Comparison of ENCODE assay signal across 13 cellular contexts in the genomic region with DNA sequence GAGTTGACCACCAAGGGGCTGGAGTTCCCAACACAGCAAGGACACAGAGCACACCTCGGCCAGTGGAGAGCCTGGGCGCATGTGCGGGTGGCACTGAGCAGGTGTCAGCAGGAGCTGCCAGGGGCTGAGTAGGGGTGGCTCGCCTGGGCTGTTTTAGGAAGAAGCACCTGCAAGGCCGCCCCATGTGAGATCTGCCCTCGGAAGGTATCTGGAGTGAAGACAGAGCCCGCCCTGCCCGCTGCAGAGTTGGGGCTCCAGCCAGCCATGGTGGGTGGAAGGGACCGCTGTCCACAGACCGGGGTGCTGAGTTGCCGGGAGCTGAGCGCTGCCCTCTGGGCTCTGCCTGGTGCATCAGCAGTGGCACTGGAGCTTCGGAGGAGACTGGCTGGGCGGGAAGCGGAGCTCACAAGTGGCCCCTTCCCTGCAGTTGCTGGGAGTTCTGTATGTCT. TPM values are rescaled to one million over a fixed set of nuclear protein-coding genes. Genes with fewer than 3 reads are reported as not detected.
DNase-seq lines count a peak whose midpoint lies in the region; ATAC-seq and TF ChIP-seq lines count a peak whose summit lies in the region.
"Had no signal": no experiment of that assay in that cellular context is flagged by ENCODE, and none has a peak within 500 bp of the region (broad histone marks: within the 10 kb centered on the region; RNA-seq: fewer than 3 reads in every experiment).

No MANE protein-coding gene starts in this region.

- H3K27me3 ChIP-seq in sigmoid colon = peaks cover 4 to 57% (median 37%) of the 10 kb centered on the region in 3 donors

- ATAC-seq in Right ventricle myocardium inferior = no peak
- ATAC-seq in Right ventricle myocardium superior (ENCODE audit: poor library complexity) = no peak
- ATAC-seq in GM21447 (IDR thresholded peaks at IDR 0.05; ENCODE audit: unreplicated experiment) = no peak
- ATAC-seq: Panc1 had no signal

- POLR2A ChIA-PET in RWPE1 (lab: Yijun Ruan, JAX; ENCODE audit: low non-redundant PET) = no interaction called here

- TF ChIP-seq POLR2A in sigmoid colon (IDR thresholded peaks at IDR 0.05) = no peak

- intact Hi-C loops in Right ventricle myocardium inferior (cut with DNase I) (no loop called here), Right ventricle myocardium superior (cut with DNase I) (no loop called here), sigmoid colon (cut with DNase I) (no loop called here)

- no peaks in the 10 kb centered on the region for H3K9me3 Mint-ChIP-seq in endothelial cell (ENCODE audit: unreplicated experiment)

- H3K4me1 ChIP-seq in sigmoid colon = peaks cover 0 to 9% (median 1%) of the 10 kb centered on the region in 4 donors

- DNase-seq in Right ventricle myocardium inferior (ENCODE audit: missing footprints) (peak; percentile 37), Right ventricle myocardium superior (no peak), NCI-H226 (peak; percentile 12), endothelial cell (ENCODE audit: low spot score) (peak; percentile 62), sigmoid colon (peak; percentile 64), CD1c-positive myeloid dendritic cell (ENCODE audit: extremely low spot score) (no peak), RWPE1 (ENCODE audit: low spot score) (no peak)
- DNase-seq: EL; NCI-H1092; occipital lobe; stimulated activated CD4-positive, alpha-beta T cell treated with anti-CD3 and anti-CD28 coated beads, Interleukin-15, amount 100 ng/mL, for 24 hours had no signal

- no peak overlapping the region for H3K4me3 ChIP-seq in sigmoid colon

- CTCF ChIA-PET in RWPE1 (lab: Yijun Ruan, JAX) = interaction anchor here (0.6 to 1.7 kb wide), 3 partner anchors 11 to 215 kb away, joined by 3 to 5 read pairs (median 3); no protein-coding TSS in a partner anchor

- H3K27ac ChIP-seq in sigmoid colon (no peak overlapping the region), RWPE1 (no peak overlapping the region)

- no peak overlapping the region for H3K4me3 Mint-ChIP-seq in endothelial cell (ENCODE audit: unreplicated experiment)

- H3K27me3 Mint-ChIP-seq in endothelial cell (ENCODE audit: unreplicated experiment) = peaks cover 8% of the 10 kb centered on the region

- 80 to 84% methylated on average over 15 of the region's 15 CpGs for WGBS in sigmoid colon, 2 donors

- no peaks in the 10 kb centered on the region for H3K4me1 Mint-ChIP-seq in endothelial cell (ENCODE audit: unreplicated experiment)

- TF ChIP-seq CTCF in endothelial cell (IDR thresholded peaks at IDR 0.05; ENCODE audit: unreplicated experiment) (no peak), sigmoid colon (IDR thresholded peaks at IDR 0.05) (no peak), RWPE1 (conservative IDR thresholded peaks at IDR 0.05; ENCODE audit: low read depth) (no peak)

- no peaks in the 10 kb centered on the region for H3K36me3 Mint-ChIP-seq in endothelial cell (ENCODE audit: low read depth, unreplicated experiment)

- H3K27ac Mint-ChIP-seq in endothelial cell (ENCODE audit: unreplicated experiment) = no peak overlapping the region

- TF ChIP-seq EP300 in sigmoid colon (IDR thresholded peaks at IDR 0.05) = no peak

- H3K36me3 ChIP-seq in sigmoid colon = no peaks in the 10 kb centered on the region

- H3K9me3 ChIP-seq in sigmoid colon = no peaks in the 10 kb centered on the region

RNA-seq across cellular contexts. Expression of a gene that starts 35.2 kb away (rescaled TPM):
- 23.0 TPM for total RNA-seq in Right ventricle myocardium inferior
- total RNA-seq in Right ventricle myocardium superior = 23.8 TPM
- 82.4 TPM for total RNA-seq in endothelial cell (ENCODE audit: unreplicated experiment)
- 10 to 100 TPM; 18.9 to 47.9 (median 33.2) TPM for total RNA-seq in sigmoid colon
- polyA plus RNA-seq in sigmoid colon = 10 to 100 TPM; 27.0 to 40.2 (median 29.1) TPM

Comparison
In these comparisons a context has a peak if more than half of its experiments do, and no peak if none do; other contexts are left out.
1. DNase-seq: peak in Right ventricle myocardium inferior (single experiment), NCI-H226 (single experiment), endothelial cell (single experiment) and sigmoid colon (single experiment); none in Right ventricle myocardium superior (single experiment), CD1c-positive myeloid dendritic cell (single experiment) and RWPE1 (single experiment).